Comparison of ENCODE assay signal across 29 cellular contexts in genomic region chr6:57019434-57019833, GRCh38.
"Had no signal": no experiment of that assay in that cellular context is flagged by ENCODE, and none has a peak within 500 bp of the region (broad histone marks: within the 10 kb centered on the region; RNA-seq: fewer than 3 reads in every experiment).

No MANE protein-coding gene starts in this region.

- H3K79me2 ChIP-seq: parathyroid adenoma had no signal

- FAIRE-seq: small intestine had no signal

- H3K27me3 Mint-ChIP-seq: progenitor cell of endocrine pancreas, type B pancreatic cell had no signal

- H3K4me1 Mint-ChIP-seq: natural killer cell; neural progenitor cell; stimulated activated effector memory CD8-positive, alpha-beta T cell treated with anti-CD3 and anti-CD28 coated beads, Interleukin-12 subunit alpha, Interleukin-12 subunit beta, amount 100 ng/mL, for 72 hours; stimulated activated naive CD8-positive, alpha-beta T cell treated with anti-CD3 and anti-CD28 coated beads, Interleukin-15, amount 100 ng/mL, for 72 hours had no signal

- H3K4me1 ChIP-seq: parathyroid adenoma, psoas muscle, right lobe of liver, sigmoid colon, suprapubic skin, testis, tibial artery, transverse colon, upper lobe of right lung, uterus had no signal

- DNase-seq: natural killer cell; occipital lobe; ovary; posterior cingulate gyrus; psoas muscle; right cardiac atrium; right lobe of liver; sigmoid colon; small intestine; stimulated activated CD4-positive, alpha-beta T cell treated with anti-CD3 and anti-CD28 coated beads, Interleukin-15, amount 100 ng/mL, for 24 hours; stimulated activated CD4-positive, alpha-beta T cell treated with anti-CD3 and anti-CD28 coated beads, Interleukin-2, amount 100 ng/mL, for 24 hours; stimulated activated CD4-positive, alpha-beta T cell treated with anti-CD3 and anti-CD28 coated beads, Interleukin-2, amount 100 ng/mL, for 48 hours; stimulated activated CD4-positive, alpha-beta T cell treated with anti-CD3 and anti-CD28 coated beads, Interleukin-4, amount 100 ng/mL, for 24 hours; stimulated activated naive CD4-positive, alpha-beta T cell; stimulated activated naive CD8-positive, alpha-beta T cell treated with anti-CD3 and anti-CD28 coated beads, Interleukin-15, amount 100 ng/mL, for 72 hours; stimulated activated naive CD8-positive, alpha-beta T cell treated with anti-CD3 and anti-CD28 coated beads, Interleukin-15, Interleukin-2, amounts not matched to agents 100 U/mL and 50 U/mL, for 24 hours; substantia nigra; testis; tibial artery; transverse colon; upper lobe of right lung; uterus had no signal

- H3K9me3 ChIP-seq: ovary, right lobe of liver, sigmoid colon, testis, upper lobe of right lung, uterus had no signal

- H3K9ac ChIP-seq: neural progenitor cell, parathyroid adenoma had no signal

- ATAC-seq: natural killer cell; psoas muscle; right cardiac atrium; right lobe of liver; stimulated activated effector memory CD8-positive, alpha-beta T cell treated with anti-CD3 and anti-CD28 coated beads, Interleukin-12 subunit alpha, Interleukin-12 subunit beta, amount 100 ng/mL, for 72 hours; stimulated activated naive CD8-positive, alpha-beta T cell treated with anti-CD3 and anti-CD28 coated beads, Interleukin-15, amount 100 ng/mL, for 72 hours; stimulated activated naive CD8-positive, alpha-beta T cell treated with anti-CD3 and anti-CD28 coated beads, Interleukin-15, Interleukin-2, amounts not matched to agents 100 U/mL and 50 U/mL, for 24 hours; upper lobe of right lung had no signal

- H2AFZ ChIP-seq: neural progenitor cell, parathyroid adenoma had no signal

- H3K27ac Mint-ChIP-seq: natural killer cell; nephron; neural progenitor cell; progenitor cell of endocrine pancreas; stimulated activated effector memory CD8-positive, alpha-beta T cell treated with anti-CD3 and anti-CD28 coated beads, Interleukin-12 subunit alpha, Interleukin-12 subunit beta, amount 100 ng/mL, for 72 hours; stimulated activated naive CD8-positive, alpha-beta T cell treated with anti-CD3 and anti-CD28 coated beads, Interleukin-15, amount 100 ng/mL, for 72 hours; type B pancreatic cell had no signal

- H3K27ac ChIP-seq: neural progenitor cell, ovary, parathyroid adenoma, psoas muscle, right lobe of liver, sigmoid colon, suprapubic skin, testis, tibial artery, transverse colon, upper lobe of right lung, uterus had no signal

- H3K27me3 ChIP-seq: neural progenitor cell, ovary, right lobe of liver, sigmoid colon, suprapubic skin, testis, tibial artery, transverse colon, upper lobe of right lung, uterus had no signal

- H3K4me2 ChIP-seq: neural progenitor cell had no signal

- H3K4me3 ChIP-seq: neural progenitor cell, ovary, psoas muscle, right lobe of liver, sigmoid colon, suprapubic skin, testis, tibial artery, transverse colon, upper lobe of right lung, uterus had no signal

- H3K4me3 Mint-ChIP-seq: natural killer cell; nephron; neural progenitor cell; stimulated activated effector memory CD8-positive, alpha-beta T cell treated with anti-CD3 and anti-CD28 coated beads, Interleukin-12 subunit alpha, Interleukin-12 subunit beta, amount 100 ng/mL, for 72 hours; stimulated activated naive CD8-positive, alpha-beta T cell treated with anti-CD3 and anti-CD28 coated beads, Interleukin-15, amount 100 ng/mL, for 72 hours; type B pancreatic cell had no signal

- H3K36me3 Mint-ChIP-seq: neural progenitor cell; stimulated activated effector memory CD8-positive, alpha-beta T cell treated with anti-CD3 and anti-CD28 coated beads, Interleukin-12 subunit alpha, Interleukin-12 subunit beta, amount 100 ng/mL, for 72 hours; type B pancreatic cell had no signal

- H3K36me3 ChIP-seq: neural progenitor cell, ovary, right lobe of liver, sigmoid colon, suprapubic skin, tibial artery, transverse colon, upper lobe of right lung, uterus had no signal
